In genomic region chr2:198297350-198297749, GRCh38 we compare ENCODE assay signal across 17 cellular contexts.
DNase-seq lines count a peak whose midpoint lies in the region; ATAC-seq and TF ChIP-seq lines count a peak whose summit lies in the region.
"Had no signal": no experiment of that assay in that cellular context is flagged by ENCODE, and none has a peak within 500 bp of the region (broad histone marks: within the 10 kb centered on the region; RNA-seq: fewer than 3 reads in every experiment).

No MANE protein-coding gene starts in this region.

- H3K36me3 ChIP-seq in OCI-LY3 (replicated peaks; ENCODE audit: low read depth, low read length), result no peaks in the 10 kb centered on the region
- H3K36me3 ChIP-seq: Peyer's patch, SJCRH30, stomach, tibial artery had no signal

- no peaks in the 10 kb centered on the region for H3K79me2 ChIP-seq in OCI-LY3 (ENCODE audit: low read length)

- H2AFZ ChIP-seq in OCI-LY3 (ENCODE audit: low read depth, low read length), result no peak overlapping the region

- H3K4me1 ChIP-seq in OCI-LY3 (ENCODE audit: low read length), result peaks cover 11% of the 10 kb centered on the region
- H3K4me1 ChIP-seq: body of pancreas, Peyer's patch, SJCRH30, tibial artery had no signal

- ATAC-seq in HG03342 (IDR thresholded peaks at IDR 0.05; ENCODE audit: unreplicated experiment), result peak; percentile 21
- no peak for ATAC-seq in HG02938 (IDR thresholded peaks at IDR 0.05; ENCODE audit: unreplicated experiment)

- H3K4me2 ChIP-seq in OCI-LY3 (ENCODE audit: low read length), result peak overlapping the region; percentile 69

- TF ChIP-seq CTCF in OCI-LY3 (IDR thresholded peaks at IDR 0.05; ENCODE audit: low read depth, low read length), result no peak

- H3K4me3 ChIP-seq in OCI-LY3 (ENCODE audit: low read length), result peak overlapping the region; percentile 36; the same call in 1 of the 2 replicates
- H3K4me3 ChIP-seq: body of pancreas, Peyer's patch, SJCRH30, stomach, tibial artery had no signal

- H3K27me3 ChIP-seq in OCI-LY3 (ENCODE audit: low read depth, low read length), result peaks cover 5% of the 10 kb centered on the region; the same call in 1 of the 2 replicates
- H3K27me3 ChIP-seq: body of pancreas, dorsolateral prefrontal cortex, Peyer's patch, SJCRH30, stomach, tibial artery had no signal

- H3K9ac ChIP-seq in OCI-LY3 (ENCODE audit: low read length), result no peak overlapping the region

- 0 out of 2 replicates have a peak overlapping the region, but pooled peaks have one; percentile 11 for H3K27ac ChIP-seq in OCI-LY3 (ENCODE audit: low read length)
- H3K27ac ChIP-seq: 22Rv1, body of pancreas, dorsolateral prefrontal cortex, HL-60, Peyer's patch, SJCRH30, stomach, tibial artery had no signal

- DNase-seq in NOMO-1 (lab: John Stamatoyannopoulos, UW; ENCODE audit: unreplicated experiment in 2 of 2) (peak; percentile 27 to 65), NOMO-1 treated with dmso at 0.1 percent for 144 hours (lab: John Stamatoyannopoulos, UW; ENCODE audit: unreplicated experiment) (no peak), NCI-H2196 treated with DMSO at 0.1 percent for 48 hours (lab: John Stamatoyannopoulos, UW; ENCODE audit: unreplicated experiment) (no peak)
- DNase-seq in stimulated activated CD8-positive, alpha-beta memory T cell treated with anti-CD3 and anti-CD28 coated beads, Interleukin-4, amount 100 ng/mL, for 48 hours, result no peak
- no peak for DNase-seq in stimulated activated CD4-positive, alpha-beta T cell treated with anti-CD3 and anti-CD28 coated beads, Interleukin-12 subunit alpha, Interleukin-12 subunit beta, amount 100 ng/mL, for 4 hours
- DNase-seq: cerebellar nuclear complex had no signal

- no peaks in the 10 kb centered on the region for H4K20me1 ChIP-seq in OCI-LY3 (ENCODE audit: insufficient read depth, low read length)

- no peaks in the 10 kb centered on the region for H3K9me3 ChIP-seq in OCI-LY3 (ENCODE audit: insufficient read depth, low read length)
- H3K9me3 ChIP-seq: body of pancreas, Peyer's patch, SJCRH30, stomach, tibial artery had no signal

Comparison
In these comparisons a context has a peak if more than half of its experiments do, and no peak if none do; other contexts are left out.
1. DNase-seq: peak in NOMO-1 (2 of 2); none in NOMO-1 treated with dmso at 0.1 percent for 144 hours (single experiment), stimulated activated CD8-positive, alpha-beta memory T cell treated with anti-CD3 and anti-CD28 coated beads, Interleukin-4, amount 100 ng/mL, for 48 hours (single experiment), NCI-H2196 treated with DMSO at 0.1 percent for 48 hours (single experiment) and stimulated activated CD4-positive, alpha-beta T cell treated with anti-CD3 and anti-CD28 coated beads, Interleukin-12 subunit alpha, Interleukin-12 subunit beta, amount 100 ng/mL, for 4 hours (single experiment).